Comparison of ENCODE assay signal across 9 cellular contexts in genomic region chr15:85692873-85693272, GRCh38.
DNase-seq lines count a peak whose midpoint lies in the region; ATAC-seq, FAIRE-seq and TF ChIP-seq lines count a peak whose summit lies in the region.
"Had no signal": no experiment of that assay in that cellular context is flagged by ENCODE, and none has a peak within 500 bp of the region (broad histone marks: within the 10 kb centered on the region; RNA-seq: fewer than 3 reads in every experiment).

No MANE protein-coding gene starts in this region.

- peak; percentile 61 for TF ChIP-seq POLR2A in Raji (IDR thresholded peaks at IDR 0.05; ENCODE audit: insufficient read depth, low read depth, low read length)

- no peak for FAIRE-seq in D721Med (lab: Jason Lieb, UNC)
- FAIRE-seq: endometrium had no signal

- no peak overlapping the region for H3K27ac ChIP-seq in SJCRH30

- no peaks in the 10 kb centered on the region for H3K27me3 ChIP-seq in mononuclear cell (ENCODE audit: insufficient read depth, low read length)
- H3K27me3 ChIP-seq in SJCRH30, result no peaks in the 10 kb centered on the region

- H3K9me3 ChIP-seq in mononuclear cell (ENCODE audit: low read depth, low read length) (no peaks in the 10 kb centered on the region), SJCRH30 (replicated peaks) (no peaks in the 10 kb centered on the region)

- H3K36me3 ChIP-seq in SJCRH30, result peaks cover 44% of the 10 kb centered on the region

- H3K4me1 ChIP-seq in mononuclear cell (ENCODE audit: insufficient read depth, low read length), result peaks cover 70% of the 10 kb centered on the region
- H3K4me1 ChIP-seq in SJCRH30, result no peaks in the 10 kb centered on the region

- TF ChIP-seq CTCF in D721Med (IDR thresholded peaks at IDR 0.05; ENCODE audit: insufficient read depth, missing control alignments), result no peak

- peak overlapping the region; percentile 7 for H3K4me3 ChIP-seq in mononuclear cell (ENCODE audit: low read length)
- no peak overlapping the region for H3K4me3 ChIP-seq in SJCRH30

- ATAC-seq in GM18867 (IDR thresholded peaks at IDR 0.05; ENCODE audit: unreplicated experiment), result peak; percentile 59
- peak; percentile 30 for ATAC-seq in HG02610 (IDR thresholded peaks at IDR 0.05; ENCODE audit: unreplicated experiment)

- DNase-seq in SJCRH30 (no peak), anterior cingulate cortex (lab: John Stamatoyannopoulos, UW) (no peak), HCEC 1CT (no peak), D721Med (ENCODE audit: insufficient read length, low spot score) (no peak)
